In genomic region chr1:156096640-156097391, GRCh38 we compare ENCODE assay signal across 1 cellular context.
TF ChIP-seq lines count a peak whose summit lies in the region.

No MANE protein-coding gene starts in this region.

TF ChIP-seq in HepG2, 621 proteins besides CTCF, POLR2A, EP300 and RAD21 (continued from another document and continues in another):
- TF ChIP-seq ZHX1 (CRISPR knock-in tag; IDR thresholded peaks at IDR 0.05; ENCODE audit: low read depth) (0 out of 2 replicates have a peak, but pooled peaks have one; percentile 54), JDP2 (CRISPR knock-in tag; IDR thresholded peaks at IDR 0.05; ENCODE audit: borderline replicate concordance) (no peak), ZNF441 (CRISPR knock-in tag; IDR thresholded peaks at IDR 0.05; ENCODE audit: borderline replicate concordance) (no peak), PBX2 (CRISPR knock-in tag; IDR thresholded peaks at IDR 0.05) (no peak; the same call in 1 of the 2 replicates), ZMYM4 (CRISPR knock-in tag; IDR thresholded peaks at IDR 0.05) (no peak), ZNF607 (CRISPR knock-in tag; IDR thresholded peaks at IDR 0.05; ENCODE audit: borderline replicate concordance) (no peak), NR2F1 (CRISPR knock-in tag; IDR thresholded peaks at IDR 0.05) (no peak), FLYWCH1 (CRISPR knock-in tag; IDR thresholded peaks at IDR 0.05) (no peak), THAP7 (CRISPR knock-in tag; IDR thresholded peaks at IDR 0.05) (no peak), ZNF260 (CRISPR knock-in tag; IDR thresholded peaks at IDR 0.05; ENCODE audit: borderline replicate concordance, low read depth) (no peak), FOXK1 (CRISPR knock-in tag; IDR thresholded peaks at IDR 0.05; ENCODE audit: borderline replicate concordance, low read depth) (0 out of 2 replicates have a peak, but pooled peaks have one; percentile 27), ZNF263 (CRISPR knock-in tag; IDR thresholded peaks at IDR 0.05) (no peak), SRF (IDR thresholded peaks at IDR 0.05; ENCODE audit: low read depth, low read length) (no peak), ZBTB10 (CRISPR knock-in tag; IDR thresholded peaks at IDR 0.05; ENCODE audit: borderline replicate concordance) (no peak), HNRNPUL1 (IDR thresholded peaks at IDR 0.05; ENCODE audit: low read depth, low read length) (no peak), ZNF761 (CRISPR knock-in tag; conservative IDR thresholded peaks at IDR 0.05) (0 out of 2 replicates have a peak, but pooled peaks have one; percentile 49), ZNF484 (CRISPR knock-in tag; IDR thresholded peaks at IDR 0.05; ENCODE audit: borderline replicate concordance, low read depth) (no peak), ELF4 (CRISPR knock-in tag; IDR thresholded peaks at IDR 0.05; ENCODE audit: borderline replicate concordance) (no peak), PAX8 (CRISPR knock-in tag; IDR thresholded peaks at IDR 0.05; ENCODE audit: borderline replicate concordance) (no peak), SMC3 (IDR thresholded peaks at IDR 0.05; ENCODE audit: low read length) (peak; percentile 88), ZNF773 (CRISPR knock-in tag; IDR thresholded peaks at IDR 0.05; ENCODE audit: borderline replicate concordance) (no peak), ZNF30 (CRISPR knock-in tag; IDR thresholded peaks at IDR 0.05) (no peak)
- TF ChIP-seq, protein P1, sequence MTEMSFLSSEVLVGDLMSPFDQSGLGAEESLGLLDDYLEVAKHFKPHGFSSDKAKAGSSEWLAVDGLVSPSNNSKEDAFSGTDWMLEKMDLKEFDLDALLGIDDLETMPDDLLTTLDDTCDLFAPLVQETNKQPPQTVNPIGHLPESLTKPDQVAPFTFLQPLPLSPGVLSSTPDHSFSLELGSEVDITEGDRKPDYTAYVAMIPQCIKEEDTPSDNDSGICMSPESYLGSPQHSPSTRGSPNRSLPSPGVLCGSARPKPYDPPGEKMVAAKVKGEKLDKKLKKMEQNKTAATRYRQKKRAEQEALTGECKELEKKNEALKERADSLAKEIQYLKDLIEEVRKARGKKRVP (CRISPR knock-in tag; IDR thresholded peaks at IDR 0.05): no peak
- TF ChIP-seq, protein P2, sequence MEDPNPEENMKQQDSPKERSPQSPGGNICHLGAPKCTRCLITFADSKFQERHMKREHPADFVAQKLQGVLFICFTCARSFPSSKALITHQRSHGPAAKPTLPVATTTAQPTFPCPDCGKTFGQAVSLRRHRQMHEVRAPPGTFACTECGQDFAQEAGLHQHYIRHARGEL (CRISPR knock-in tag; IDR thresholded peaks at IDR 0.05): no peak
- TF ChIP-seq, protein P3, sequence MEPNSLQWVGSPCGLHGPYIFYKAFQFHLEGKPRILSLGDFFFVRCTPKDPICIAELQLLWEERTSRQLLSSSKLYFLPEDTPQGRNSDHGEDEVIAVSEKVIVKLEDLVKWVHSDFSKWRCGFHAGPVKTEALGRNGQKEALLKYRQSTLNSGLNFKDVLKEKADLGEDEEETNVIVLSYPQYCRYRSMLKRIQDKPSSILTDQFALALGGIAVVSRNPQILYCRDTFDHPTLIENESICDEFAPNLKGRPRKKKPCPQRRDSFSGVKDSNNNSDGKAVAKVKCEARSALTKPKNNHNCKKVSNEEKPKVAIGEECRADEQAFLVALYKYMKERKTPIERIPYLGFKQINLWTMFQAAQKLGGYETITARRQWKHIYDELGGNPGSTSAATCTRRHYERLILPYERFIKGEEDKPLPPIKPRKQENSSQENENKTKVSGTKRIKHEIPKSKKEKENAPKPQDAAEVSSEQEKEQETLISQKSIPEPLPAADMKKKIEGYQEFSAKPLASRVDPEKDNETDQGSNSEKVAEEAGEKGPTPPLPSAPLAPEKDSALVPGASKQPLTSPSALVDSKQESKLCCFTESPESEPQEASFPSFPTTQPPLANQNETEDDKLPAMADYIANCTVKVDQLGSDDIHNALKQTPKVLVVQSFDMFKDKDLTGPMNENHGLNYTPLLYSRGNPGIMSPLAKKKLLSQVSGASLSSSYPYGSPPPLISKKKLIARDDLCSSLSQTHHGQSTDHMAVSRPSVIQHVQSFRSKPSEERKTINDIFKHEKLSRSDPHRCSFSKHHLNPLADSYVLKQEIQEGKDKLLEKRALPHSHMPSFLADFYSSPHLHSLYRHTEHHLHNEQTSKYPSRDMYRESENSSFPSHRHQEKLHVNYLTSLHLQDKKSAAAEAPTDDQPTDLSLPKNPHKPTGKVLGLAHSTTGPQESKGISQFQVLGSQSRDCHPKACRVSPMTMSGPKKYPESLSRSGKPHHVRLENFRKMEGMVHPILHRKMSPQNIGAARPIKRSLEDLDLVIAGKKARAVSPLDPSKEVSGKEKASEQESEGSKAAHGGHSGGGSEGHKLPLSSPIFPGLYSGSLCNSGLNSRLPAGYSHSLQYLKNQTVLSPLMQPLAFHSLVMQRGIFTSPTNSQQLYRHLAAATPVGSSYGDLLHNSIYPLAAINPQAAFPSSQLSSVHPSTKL (CRISPR knock-in tag; IDR thresholded peaks at IDR 0.05): 0 out of 2 replicates have a peak, but pooled peaks have one; percentile 27
- TF ChIP-seq, protein P4, sequence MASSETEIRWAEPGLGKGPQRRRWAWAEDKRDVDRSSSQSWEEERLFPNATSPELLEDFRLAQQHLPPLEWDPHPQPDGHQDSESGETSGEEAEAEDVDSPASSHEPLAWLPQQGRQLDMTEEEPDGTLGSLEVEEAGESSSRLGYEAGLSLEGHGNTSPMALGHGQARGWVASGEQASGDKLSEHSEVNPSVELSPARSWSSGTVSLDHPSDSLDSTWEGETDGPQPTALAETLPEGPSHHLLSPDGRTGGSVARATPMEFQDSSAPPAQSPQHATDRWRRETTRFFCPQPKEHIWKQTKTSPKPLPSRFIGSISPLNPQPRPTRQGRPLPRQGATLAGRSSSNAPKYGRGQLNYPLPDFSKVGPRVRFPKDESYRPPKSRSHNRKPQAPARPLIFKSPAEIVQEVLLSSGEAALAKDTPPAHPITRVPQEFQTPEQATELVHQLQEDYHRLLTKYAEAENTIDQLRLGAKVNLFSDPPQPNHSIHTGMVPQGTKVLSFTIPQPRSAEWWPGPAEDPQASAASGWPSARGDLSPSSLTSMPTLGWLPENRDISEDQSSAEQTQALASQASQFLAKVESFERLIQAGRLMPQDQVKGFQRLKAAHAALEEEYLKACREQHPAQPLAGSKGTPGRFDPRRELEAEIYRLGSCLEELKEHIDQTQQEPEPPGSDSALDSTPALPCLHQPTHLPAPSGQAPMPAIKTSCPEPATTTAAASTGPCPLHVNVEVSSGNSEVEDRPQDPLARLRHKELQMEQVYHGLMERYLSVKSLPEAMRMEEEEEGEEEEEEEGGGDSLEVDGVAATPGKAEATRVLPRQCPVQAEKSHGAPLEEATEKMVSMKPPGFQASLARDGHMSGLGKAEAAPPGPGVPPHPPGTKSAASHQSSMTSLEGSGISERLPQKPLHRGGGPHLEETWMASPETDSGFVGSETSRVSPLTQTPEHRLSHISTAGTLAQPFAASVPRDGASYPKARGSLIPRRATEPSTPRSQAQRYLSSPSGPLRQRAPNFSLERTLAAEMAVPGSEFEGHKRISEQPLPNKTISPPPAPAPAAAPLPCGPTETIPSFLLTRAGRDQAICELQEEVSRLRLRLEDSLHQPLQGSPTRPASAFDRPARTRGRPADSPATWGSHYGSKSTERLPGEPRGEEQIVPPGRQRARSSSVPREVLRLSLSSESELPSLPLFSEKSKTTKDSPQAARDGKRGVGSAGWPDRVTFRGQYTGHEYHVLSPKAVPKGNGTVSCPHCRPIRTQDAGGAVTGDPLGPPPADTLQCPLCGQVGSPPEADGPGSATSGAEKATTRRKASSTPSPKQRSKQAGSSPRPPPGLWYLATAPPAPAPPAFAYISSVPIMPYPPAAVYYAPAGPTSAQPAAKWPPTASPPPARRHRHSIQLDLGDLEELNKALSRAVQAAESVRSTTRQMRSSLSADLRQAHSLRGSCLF (CRISPR knock-in tag; IDR thresholded peaks at IDR 0.05; ENCODE audit: borderline replicate concordance): no peak
- TF ChIP-seq, protein P5, sequence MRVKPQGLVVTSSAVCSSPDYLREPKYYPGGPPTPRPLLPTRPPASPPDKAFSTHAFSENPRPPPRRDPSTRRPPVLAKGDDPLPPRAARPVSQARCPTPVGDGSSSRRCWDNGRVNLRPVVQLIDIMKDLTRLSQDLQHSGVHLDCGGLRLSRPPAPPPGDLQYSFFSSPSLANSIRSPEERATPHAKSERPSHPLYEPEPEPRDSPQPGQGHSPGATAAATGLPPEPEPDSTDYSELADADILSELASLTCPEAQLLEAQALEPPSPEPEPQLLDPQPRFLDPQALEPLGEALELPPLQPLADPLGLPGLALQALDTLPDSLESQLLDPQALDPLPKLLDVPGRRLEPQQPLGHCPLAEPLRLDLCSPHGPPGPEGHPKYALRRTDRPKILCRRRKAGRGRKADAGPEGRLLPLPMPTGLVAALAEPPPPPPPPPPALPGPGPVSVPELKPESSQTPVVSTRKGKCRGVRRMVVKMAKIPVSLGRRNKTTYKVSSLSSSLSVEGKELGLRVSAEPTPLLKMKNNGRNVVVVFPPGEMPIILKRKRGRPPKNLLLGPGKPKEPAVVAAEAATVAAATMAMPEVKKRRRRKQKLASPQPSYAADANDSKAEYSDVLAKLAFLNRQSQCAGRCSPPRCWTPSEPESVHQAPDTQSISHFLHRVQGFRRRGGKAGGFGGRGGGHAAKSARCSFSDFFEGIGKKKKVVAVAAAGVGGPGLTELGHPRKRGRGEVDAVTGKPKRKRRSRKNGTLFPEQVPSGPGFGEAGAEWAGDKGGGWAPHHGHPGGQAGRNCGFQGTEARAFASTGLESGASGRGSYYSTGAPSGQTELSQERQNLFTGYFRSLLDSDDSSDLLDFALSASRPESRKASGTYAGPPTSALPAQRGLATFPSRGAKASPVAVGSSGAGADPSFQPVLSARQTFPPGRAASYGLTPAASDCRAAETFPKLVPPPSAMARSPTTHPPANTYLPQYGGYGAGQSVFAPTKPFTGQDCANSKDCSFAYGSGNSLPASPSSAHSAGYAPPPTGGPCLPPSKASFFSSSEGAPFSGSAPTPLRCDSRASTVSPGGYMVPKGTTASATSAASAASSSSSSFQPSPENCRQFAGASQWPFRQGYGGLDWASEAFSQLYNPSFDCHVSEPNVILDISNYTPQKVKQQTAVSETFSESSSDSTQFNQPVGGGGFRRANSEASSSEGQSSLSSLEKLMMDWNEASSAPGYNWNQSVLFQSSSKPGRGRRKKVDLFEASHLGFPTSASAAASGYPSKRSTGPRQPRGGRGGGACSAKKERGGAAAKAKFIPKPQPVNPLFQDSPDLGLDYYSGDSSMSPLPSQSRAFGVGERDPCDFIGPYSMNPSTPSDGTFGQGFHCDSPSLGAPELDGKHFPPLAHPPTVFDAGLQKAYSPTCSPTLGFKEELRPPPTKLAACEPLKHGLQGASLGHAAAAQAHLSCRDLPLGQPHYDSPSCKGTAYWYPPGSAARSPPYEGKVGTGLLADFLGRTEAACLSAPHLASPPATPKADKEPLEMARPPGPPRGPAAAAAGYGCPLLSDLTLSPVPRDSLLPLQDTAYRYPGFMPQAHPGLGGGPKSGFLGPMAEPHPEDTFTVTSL (CRISPR knock-in tag; IDR thresholded peaks at IDR 0.05; ENCODE audit: borderline replicate concordance): no peak
- TF ChIP-seq, protein P6, sequence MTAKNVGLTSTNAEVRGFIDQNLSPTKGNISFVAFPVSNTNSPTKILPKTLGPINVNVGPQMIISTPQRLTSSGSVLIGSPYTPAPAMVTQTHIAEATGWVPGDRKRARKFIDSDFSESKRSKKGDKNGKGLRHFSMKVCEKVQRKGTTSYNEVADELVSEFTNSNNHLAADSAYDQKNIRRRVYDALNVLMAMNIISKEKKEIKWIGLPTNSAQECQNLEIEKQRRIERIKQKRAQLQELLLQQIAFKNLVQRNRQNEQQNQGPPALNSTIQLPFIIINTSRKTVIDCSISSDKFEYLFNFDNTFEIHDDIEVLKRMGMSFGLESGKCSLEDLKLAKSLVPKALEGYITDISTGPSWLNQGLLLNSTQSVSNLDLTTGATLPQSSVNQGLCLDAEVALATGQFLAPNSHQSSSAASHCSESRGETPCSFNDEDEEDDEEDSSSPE (CRISPR knock-in tag; IDR thresholded peaks at IDR 0.05): no peak
